8 cellular contexts compared by ENCODE assay signal in the genomic region with DNA sequence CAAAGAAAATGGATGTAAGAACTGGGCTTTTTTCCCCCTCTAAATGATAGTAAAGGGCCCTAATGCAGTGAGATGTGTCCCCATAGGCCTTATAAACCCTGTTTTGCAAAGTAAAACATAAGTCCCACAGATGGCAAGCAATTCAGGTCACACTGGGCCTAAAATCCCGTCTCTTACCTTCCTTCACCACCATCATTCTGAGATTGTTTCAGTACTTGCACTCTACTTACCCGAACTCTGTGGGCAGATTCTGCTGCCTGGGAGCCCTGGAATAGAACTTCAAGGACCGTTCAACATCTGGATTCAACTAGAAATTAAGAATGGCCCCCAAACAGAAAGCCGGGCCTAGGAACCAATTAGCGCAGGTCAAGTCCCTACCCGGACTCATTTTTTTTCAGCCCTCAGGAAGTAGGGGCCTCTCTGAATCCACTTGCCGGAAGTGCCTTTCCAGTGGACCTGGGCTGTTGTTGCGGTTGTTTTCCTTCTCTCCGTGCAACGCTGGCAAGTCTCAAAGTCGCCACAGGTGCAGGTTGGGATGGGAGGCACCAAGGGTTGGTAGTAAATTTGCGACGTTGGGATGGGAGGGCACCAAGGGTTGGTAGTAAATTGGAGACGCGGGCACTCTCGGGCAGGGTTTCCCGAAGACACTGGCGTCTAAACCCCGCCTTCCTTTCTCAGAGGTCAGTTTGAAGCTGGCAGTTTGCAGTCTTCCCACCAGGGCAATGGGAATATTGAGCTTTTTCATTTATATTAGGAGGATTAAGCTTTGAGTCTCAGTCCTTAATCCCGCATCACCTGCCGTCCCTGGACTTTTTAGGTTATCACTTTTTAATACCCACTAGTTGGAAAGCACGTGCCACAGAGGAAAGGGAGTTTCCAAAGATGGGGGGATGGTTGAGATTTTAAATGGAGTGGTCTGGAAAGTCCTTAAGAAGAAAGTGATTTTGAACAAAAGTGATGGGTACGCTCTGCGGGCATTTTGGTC. TPM values are rescaled to one million over a fixed set of nuclear protein-coding genes. Genes with fewer than 3 reads are reported as not detected.
A peak's percentile ranks its signal among the peaks of the same experiment; 100 is the strongest.
DNase-seq lines count a peak whose midpoint lies in the region; ATAC-seq and TF ChIP-seq lines count a peak whose summit lies in the region.

TSS of gene TMEM69 (plus strand) at position 429 of the 985 bp plus-strand sequence. CDS start 2,888 bp downstream, outside the sequence.

- TF ChIP-seq CTCF in left lung (IDR thresholded peaks at IDR 0.05), result peak in 1 of 2 donors; percentile 44

- peak; percentile 27 for ATAC-seq in HG03280 (IDR thresholded peaks at IDR 0.05; ENCODE audit: unreplicated experiment)
- ATAC-seq in left lung, result peak; percentile 60
- no peak for ATAC-seq in HG03520 (IDR thresholded peaks at IDR 0.05; ENCODE audit: unreplicated experiment)

- H3K9me3 ChIP-seq in left lung, result no peaks in the 10 kb centered on the region

- H3K27me3 ChIP-seq in left lung, result no peaks in the 10 kb centered on the region

- CTCF ChIA-PET in activated CD4-positive, alpha-beta T cell treated with anti-CD3 and anti-CD28 coated beads, Interleukin-2, amount 10 ng/mL, durations not matched to agents 7 days and 5 days (lab: Charles Lee), result interaction anchor here (0.9 to 1.3 kb wide), 2 partner anchors 11 to 388 kb away, joined by 3 read pairs; no protein-coding TSS in a partner anchor

- intact Hi-C loops in dendritic cell treated with granulocyte-macrophage colony-stimulating factor and Interleukin-4, amounts not matched to agents 40 ng/mL and 50 ng/mL, for 4 days (cut with micrococcal nuclease), result loop anchor here (1.0 to 10.0 kb wide), 5 partner anchors 62 to 157 kb away; partner anchors contain the start of genes IPP, MAST2 and NASP
- intact Hi-C loops in left lung (cut with DNase I), result no loop called here

- H3K4me3 ChIP-seq in left lung, result peak within 1 kb of the TSS; percentile 91 to 100

- H3K27ac ChIP-seq in left lung, result peak within 1 kb of the TSS; percentile 99

- H3K36me3 Mint-ChIP-seq in activated CD4-positive, alpha-beta T cell treated with anti-CD3 and anti-CD28 coated beads, Interleukin-2, amount 10 ng/mL, durations not matched to agents 7 days and 5 days (ENCODE audit: low read depth), result peaks cover 22% of the 10 kb centered on the region
- peaks cover 71% of the 10 kb centered on the region for H3K36me3 Mint-ChIP-seq in dendritic cell treated with granulocyte-macrophage colony-stimulating factor and Interleukin-4, amounts not matched to agents 40 ng/mL and 50 ng/mL, for 4 days (ENCODE audit: low read depth)

- peak; percentile 92 for DNase-seq in COLO668 (lab: John Stamatoyannopoulos, UW; ENCODE audit: unreplicated experiment)
- peak; percentile 89 for DNase-seq in NCI-H748 (lab: John Stamatoyannopoulos, UW; ENCODE audit: unreplicated experiment)
- peak; percentile 86 for DNase-seq in activated CD4-positive, alpha-beta T cell treated with anti-CD3 and anti-CD28 coated beads, Interleukin-2, amount 10 ng/mL, durations not matched to agents 7 days and 5 days
- DNase-seq in left lung, result peak in 1 of 2 donors; percentile 70
- peak; percentile 73 to 80 for DNase-seq in stimulated activated CD4-positive, alpha-beta T cell treated with anti-CD3 and anti-CD28 coated beads, Interleukin-2, amount 100 ng/mL, for 24 hours

- no peaks in the 10 kb centered on the region for H3K27me3 Mint-ChIP-seq in activated CD4-positive, alpha-beta T cell treated with anti-CD3 and anti-CD28 coated beads, Interleukin-2, amount 10 ng/mL, durations not matched to agents 7 days and 5 days
- H3K27me3 Mint-ChIP-seq in dendritic cell treated with granulocyte-macrophage colony-stimulating factor and Interleukin-4, amounts not matched to agents 40 ng/mL and 50 ng/mL, for 4 days, result no peaks in the 10 kb centered on the region

- peak within 1 kb of the TSS; percentile 98 for H3K27ac Mint-ChIP-seq in activated CD4-positive, alpha-beta T cell treated with anti-CD3 and anti-CD28 coated beads, Interleukin-2, amount 10 ng/mL, durations not matched to agents 7 days and 5 days
- H3K27ac Mint-ChIP-seq in dendritic cell treated with granulocyte-macrophage colony-stimulating factor and Interleukin-4, amounts not matched to agents 40 ng/mL and 50 ng/mL, for 4 days, result peak within 1 kb of the TSS; percentile 90

- no peaks in the 10 kb centered on the region for H3K9me3 Mint-ChIP-seq in activated CD4-positive, alpha-beta T cell treated with anti-CD3 and anti-CD28 coated beads, Interleukin-2, amount 10 ng/mL, durations not matched to agents 7 days and 5 days
- no peaks in the 10 kb centered on the region for H3K9me3 Mint-ChIP-seq in dendritic cell treated with granulocyte-macrophage colony-stimulating factor and Interleukin-4, amounts not matched to agents 40 ng/mL and 50 ng/mL, for 4 days

- H3K4me1 Mint-ChIP-seq in activated CD4-positive, alpha-beta T cell treated with anti-CD3 and anti-CD28 coated beads, Interleukin-2, amount 10 ng/mL, durations not matched to agents 7 days and 5 days, result peaks cover 36% of the 10 kb centered on the region
- peaks cover 30% of the 10 kb centered on the region for H3K4me1 Mint-ChIP-seq in dendritic cell treated with granulocyte-macrophage colony-stimulating factor and Interleukin-4, amounts not matched to agents 40 ng/mL and 50 ng/mL, for 4 days (ENCODE audit: low read depth)

- H3K4me1 ChIP-seq in left lung, result peaks cover 26 to 40% of the 10 kb centered on the region in 2 donors

- H3K4me3 Mint-ChIP-seq in activated CD4-positive, alpha-beta T cell treated with anti-CD3 and anti-CD28 coated beads, Interleukin-2, amount 10 ng/mL, durations not matched to agents 7 days and 5 days, result peak within 1 kb of the TSS; percentile 96
- H3K4me3 Mint-ChIP-seq in dendritic cell treated with granulocyte-macrophage colony-stimulating factor and Interleukin-4, amounts not matched to agents 40 ng/mL and 50 ng/mL, for 4 days, result peak within 1 kb of the TSS; percentile 97

- POLR2A ChIA-PET in activated CD4-positive, alpha-beta T cell treated with anti-CD3 and anti-CD28 coated beads, Interleukin-2, amount 10 ng/mL, durations not matched to agents 7 days and 5 days (lab: Charles Lee), result no interaction called here

- peaks cover 2 to 23% of the 10 kb centered on the region in 2 donors for H3K36me3 ChIP-seq in left lung

RNA-seq across cellular contexts. Expression of gene TMEM69, which starts in this region (rescaled TPM):
- 10 to 100 TPM; 18.6 to 27.4 TPM for total RNA-seq in activated CD4-positive, alpha-beta T cell treated with anti-CD3 and anti-CD28 coated beads, Interleukin-2, amount 10 ng/mL, durations not matched to agents 7 days and 5 days
- total RNA-seq in left lung, result 10 to 100 TPM; 17.6 to 19.9 TPM
